Comparison of ENCODE assay signal across 29 cellular contexts in genomic region chr6:34149831-34150400, GRCh38. TPM values are rescaled to one million over a fixed set of nuclear protein-coding genes. Genes with fewer than 3 reads are reported as not detected.
DNase-seq lines count a peak whose midpoint lies in the region; ATAC-seq and TF ChIP-seq lines count a peak whose summit lies in the region.
"Had no signal": no experiment of that assay in that cellular context is flagged by ENCODE, and none has a peak within 500 bp of the region (broad histone marks: within the 10 kb centered on the region; RNA-seq: fewer than 3 reads in every experiment).

No MANE protein-coding gene starts in this region.

- no peak overlapping the region for H3K27ac ChIP-seq in coronary artery
- H3K27ac ChIP-seq: ascending aorta, cardiac muscle cell, HL-60, left lung, prostate gland, right lobe of liver, thyroid gland had no signal

- no peaks in the 10 kb centered on the region for H3K36me3 Mint-ChIP-seq in T-cell

- no peak for TF ChIP-seq CTCF in coronary artery (IDR thresholded peaks at IDR 0.05)

- CTCF ChIA-PET in T-cell (lab: Charles Lee), result no interaction called here

- H3K4me1 Mint-ChIP-seq in T-cell, result peaks cover 3 to 17% (median 10%) of the 10 kb centered on the region in 3 donors

- DNase-seq in D341Med (ENCODE audit: low spot score) (peak; percentile 12), H7 (peak; percentile 63), coronary artery (ENCODE audit: low spot score) (peak; percentile 8), sciatic nerve (ENCODE audit: low spot score) (peak; percentile 21), T-cell (no peak), CD1c-positive myeloid dendritic cell (ENCODE audit: extremely low spot score) (no peak), AG20443 (ENCODE audit: low spot score) (no peak)
- DNase-seq: activated CD4-positive, alpha-beta T cell treated with anti-CD3 and anti-CD28 coated beads, Interleukin-2, amount 50 U/mL, for 48 hours; CD4-positive, alpha-beta memory T cell; GOT3; KG1; left lung; mesenchymal stem cell; NCI-H1105; NCI-H187; NCI-H2171; NCI-H510A; right lobe of liver; stimulated activated CD4-positive, alpha-beta T cell treated with anti-CD3 and anti-CD28 coated beads, Interleukin-4, amount 100 ng/mL, for 1 hour; thyroid gland had no signal

- H3K27ac Mint-ChIP-seq in T-cell, result no peak overlapping the region
- H3K27ac Mint-ChIP-seq: activated T-helper 2 cell treated with anti-CD3 and anti-CD28 coated beads, Interferon-gamma antibody, Interleukin-2, Interleukin-4, amounts not matched to agents 10 μg/mL and 5 μg/mL and 100 μg/mL, durations not matched to agents 14 hours and 24 hours and 36 hours; CD4-positive, alpha-beta memory T cell had no signal

- H3K4me3 ChIP-seq in H7 (ENCODE audit: insufficient read depth, low read depth, low read length), result no peak overlapping the region
- H3K4me3 ChIP-seq in coronary artery, result no peak overlapping the region
- H3K4me3 ChIP-seq: ascending aorta, cardiac muscle cell, left lung, prostate gland, right lobe of liver, thyroid gland had no signal

- H3K4me3 Mint-ChIP-seq in T-cell, result no peak overlapping the region
- H3K4me3 Mint-ChIP-seq: CD4-positive, alpha-beta memory T cell had no signal

- POLR2A ChIA-PET in T-cell (lab: Charles Lee), result no interaction called here

- peaks cover 41 to 70% of the 10 kb centered on the region in 2 donors for H3K27me3 Mint-ChIP-seq in T-cell

- H3K27me3 ChIP-seq in H7 (ENCODE audit: control insufficient read depth, insufficient read depth, low read length), result peaks cover 37% of the 10 kb centered on the region

- intact Hi-C loops in sciatic nerve (cut with DNase I), result no loop called here

- H3K9me3 Mint-ChIP-seq in T-cell, result no peaks in the 10 kb centered on the region
- H3K9me3 Mint-ChIP-seq: activated T-helper 2 cell treated with anti-CD3 and anti-CD28 coated beads, Interferon-gamma antibody, Interleukin-2, Interleukin-4, amounts not matched to agents 10 μg/mL and 5 μg/mL and 100 μg/mL, durations not matched to agents 14 hours and 24 hours and 36 hours; CD4-positive, alpha-beta memory T cell had no signal

- ATAC-seq in sciatic nerve (no peak), T-cell (replicated peaks in 1 of 4) (no peak)
- ATAC-seq: left lung, right lobe of liver had no signal

- no peaks in the 10 kb centered on the region for H3K36me3 ChIP-seq in H7 (replicated peaks; ENCODE audit: control insufficient read depth, insufficient read depth, low read length)
- H3K36me3 ChIP-seq: ascending aorta, cardiac muscle cell, left lung, prostate gland, right lobe of liver, thyroid gland had no signal

RNA-seq across cellular contexts. Expression of gene GRM4, which starts 4.0 kb away (rescaled TPM):
- 23.9 and 35.3 TPM in 2 replicates for total RNA-seq in H7 (2014; rRNA removed; shearing (Covaris generic))
- total RNA-seq in sciatic nerve (not detected), T-cell (under 1 TPM in 4 of 5 donors, not detected in 1; 0.10 to 0.38 (median 0.21) TPM)
- total RNA-seq: activated T-helper 2 cell treated with anti-CD3 and anti-CD28 coated beads, Interferon-gamma antibody, Interleukin-2, Interleukin-4, amounts not matched to agents 10 μg/mL and 5 μg/mL and 100 μg/mL, durations not matched to agents 14 hours and 24 hours and 36 hours; ascending aorta; left lung; MCF 10A; right lobe of liver; RPMI7951; SK-MEL-5; T-helper 1 cell treated with Interleukin-12 subunit alpha and Interleukin-12 subunit beta and Interleukin-4 antibody, amounts not matched to agents 30 ng/mL and 1 ng/mL, for 36 hours had no signal

Comparison
In these comparisons a context has a peak if more than half of its experiments do, and no peak if none do; other contexts are left out.
1. DNase-seq: peak in D341Med (single experiment), H7 (single experiment), coronary artery (single experiment) and sciatic nerve (single experiment); none in T-cell (0 of 34), CD1c-positive myeloid dendritic cell (single experiment) and AG20443 (single experiment).
2. RNA of gene GRM4, which starts 4.0 kb away (total RNA-seq): 23.9 to 35.3 TPM in H7; 0.10 to 0.38 TPM in T-cell and not detected in sciatic nerve (single experiment); every median in the first group is over 10 times any median in the second.